In genomic region chr2:117486081-117486480, GRCh38 we compare ENCODE assay signal across 7 cellular contexts.
"Had no signal": no experiment of that assay in that cellular context is flagged by ENCODE, and none has a peak within 500 bp of the region (broad histone marks: within the 10 kb centered on the region; RNA-seq: fewer than 3 reads in every experiment).

No MANE protein-coding gene starts in this region.

- H2AFZ ChIP-seq: GM23338 had no signal

- H3K27me3 Mint-ChIP-seq: IgD-negative memory B cell had no signal

- H3K4me1 Mint-ChIP-seq: IgD-negative memory B cell had no signal

- H3K27ac Mint-ChIP-seq: GM23338, IgD-negative memory B cell had no signal

- DNase-seq: H9, HCEC 1CT, KG1 had no signal

- H3K4me3 Mint-ChIP-seq: GM23338, H9, IgD-negative memory B cell had no signal

- H3K4me3 ChIP-seq: GM23338, K562 had no signal

- H3K9me3 Mint-ChIP-seq: GM23338, H9 had no signal

- H3K4me2 ChIP-seq: GM23338 had no signal

- ATAC-seq: HepG2, K562 had no signal
